26 cellular contexts compared by ENCODE assay signal in the genomic region with DNA sequence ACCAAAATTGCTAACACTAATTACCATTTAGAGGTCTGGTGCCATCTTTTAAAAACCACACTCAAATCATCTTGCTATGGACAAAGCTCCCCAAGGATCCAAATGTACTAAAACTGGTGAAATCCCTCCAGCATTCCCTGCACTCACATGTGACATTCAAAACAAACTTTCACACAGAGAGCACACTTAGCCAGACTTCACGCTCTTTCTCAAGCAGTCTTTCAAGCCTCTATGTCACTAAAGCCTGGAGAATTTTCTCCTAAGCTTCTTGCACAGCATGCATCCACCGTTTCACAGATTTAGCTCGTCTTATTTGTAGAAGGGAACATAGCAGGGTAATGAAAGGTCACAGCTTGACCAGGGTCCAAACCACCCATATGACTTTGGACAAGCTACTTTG.
"Had no signal": no experiment of that assay in that cellular context is flagged by ENCODE, and none has a peak within 500 bp of the region (broad histone marks: within the 10 kb centered on the region; RNA-seq: fewer than 3 reads in every experiment).

No MANE protein-coding gene starts in this region.

- H3K4me3 Mint-ChIP-seq: activated CD4-positive, alpha-beta T cell treated with anti-CD3 and anti-CD28 coated beads, Interleukin-2, amount 10 ng/mL, durations not matched to agents 24 days and 14 days; activated CD8-positive, alpha-beta T cell treated with anti-CD3 and anti-CD28 coated beads for 36 hours; activated naive CD4-positive, alpha-beta T cell treated with anti-CD3 and anti-CD28 coated beads for 36 hours had no signal

- H3K27ac Mint-ChIP-seq: activated CD4-positive, alpha-beta T cell treated with anti-CD3 and anti-CD28 coated beads, Interleukin-2, amount 10 ng/mL, durations not matched to agents 24 days and 14 days; activated CD8-positive, alpha-beta T cell treated with anti-CD3 and anti-CD28 coated beads for 36 hours; activated naive CD4-positive, alpha-beta T cell treated with anti-CD3 and anti-CD28 coated beads for 36 hours; activated T-helper 2 cell treated with anti-CD3 and anti-CD28 coated beads, Interferon-gamma antibody, Interleukin-2, Interleukin-4, amounts not matched to agents 10 μg/mL and 5 μg/mL and 100 μg/mL, durations not matched to agents 14 hours and 24 hours and 36 hours had no signal

- DNase-seq: activated CD4-positive, alpha-beta T cell treated with anti-CD3 and anti-CD28 coated beads, Interleukin-2, amount 10 ng/mL, durations not matched to agents 24 days and 14 days; activated CD4-positive, alpha-beta T cell treated with anti-CD3 and anti-CD28 coated beads, Interleukin-2, amount 50 U/mL, for 4 hours; activated CD8-positive, alpha-beta T cell treated with anti-CD3 and anti-CD28 coated beads for 36 hours; activated gamma-delta T cell; activated naive CD4-positive, alpha-beta T cell treated with anti-CD3 and anti-CD28 coated beads for 36 hours; activated T-cell treated with anti-CD3 and anti-CD28 coated beads, Interleukin-2, amount 50 U/mL, for 1 hour; anterior cingulate cortex; brain microvascular endothelial cell; central memory CD4-positive, alpha-beta T cell; MM.1S; MV-4-11; NCI-H1092; NCI-H1436 treated with DMSO at 0.1 percent for 48 hours; NCI-H1694 treated with DMSO at 0.1 percent for 48 hours; NCI-H2029; NCI-H345; NCI-H524 treated with DMSO at 0.1 percent for 48 hours; NCI-H748 treated with DMSO at 0.1 percent for 48 hours; OCI-M1; Right ventricle myocardium superior; SW 1271; T-helper 1 cell; T-helper 2 cell; T1000 had no signal

- H3K27me3 Mint-ChIP-seq: activated CD4-positive, alpha-beta T cell treated with anti-CD3 and anti-CD28 coated beads, Interleukin-2, amount 10 ng/mL, durations not matched to agents 24 days and 14 days; activated CD8-positive, alpha-beta T cell treated with anti-CD3 and anti-CD28 coated beads for 36 hours had no signal

- H3K36me3 Mint-ChIP-seq: activated naive CD4-positive, alpha-beta T cell treated with anti-CD3 and anti-CD28 coated beads, Interleukin-2, amount 50 U/mL, for 72 hours had no signal

- H3K9me3 Mint-ChIP-seq: activated CD4-positive, alpha-beta T cell treated with anti-CD3 and anti-CD28 coated beads, Interleukin-2, amount 10 ng/mL, durations not matched to agents 24 days and 14 days; activated CD8-positive, alpha-beta T cell treated with anti-CD3 and anti-CD28 coated beads for 36 hours; activated naive CD4-positive, alpha-beta T cell treated with anti-CD3 and anti-CD28 coated beads for 36 hours; activated naive CD4-positive, alpha-beta T cell treated with anti-CD3 and anti-CD28 coated beads, Interleukin-2, amount 50 U/mL, for 72 hours; activated T-helper 2 cell treated with anti-CD3 and anti-CD28 coated beads, Interferon-gamma antibody, Interleukin-2, Interleukin-4, amounts not matched to agents 10 μg/mL and 5 μg/mL and 100 μg/mL, durations not matched to agents 14 hours and 24 hours and 36 hours had no signal

- H3K4me1 Mint-ChIP-seq: activated CD4-positive, alpha-beta T cell treated with anti-CD3 and anti-CD28 coated beads, Interleukin-2, amount 10 ng/mL, durations not matched to agents 24 days and 14 days had no signal
